ENCODE assay signal across 8 cellular contexts in the genomic region with DNA sequence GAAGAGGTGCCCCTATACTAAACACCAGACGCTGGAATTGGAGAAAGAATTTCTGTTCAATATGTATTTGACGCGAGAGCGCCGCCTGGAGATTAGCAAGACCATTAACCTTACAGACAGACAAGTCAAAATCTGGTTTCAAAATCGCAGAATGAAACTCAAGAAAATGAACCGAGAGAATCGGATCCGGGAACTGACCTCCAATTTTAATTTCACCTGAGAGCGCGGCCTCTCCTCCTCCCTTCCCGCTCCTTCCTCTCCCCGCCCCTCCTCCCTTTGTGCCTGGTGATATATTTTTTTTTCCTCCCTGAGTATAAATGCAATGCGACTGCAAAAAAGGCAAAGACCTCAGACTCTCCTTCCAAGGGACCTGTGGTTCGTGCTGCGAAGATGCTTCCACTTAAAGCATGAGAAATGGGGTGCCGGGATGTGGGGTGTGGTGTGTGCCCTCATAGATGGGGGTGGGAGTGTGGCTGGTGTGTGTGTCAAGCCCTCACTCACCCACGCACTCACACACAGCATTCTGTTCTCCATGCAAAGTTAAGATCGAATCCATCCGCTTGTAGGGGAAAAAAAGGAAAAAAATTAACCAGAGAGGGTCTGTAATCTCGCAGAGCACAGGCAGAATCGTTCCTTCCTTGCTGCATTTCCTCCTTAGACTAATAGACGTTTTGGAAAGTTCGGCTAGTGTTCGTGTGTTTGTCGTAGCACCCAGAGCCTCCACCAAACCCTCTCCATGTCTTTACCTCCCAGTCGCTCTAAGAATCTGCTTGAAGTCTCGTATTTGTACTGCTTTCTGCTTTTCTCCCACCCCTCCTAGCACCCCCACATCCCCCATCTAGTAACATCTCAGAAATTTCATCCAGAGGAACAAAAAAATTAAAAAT. TPM values are rescaled to one million over a fixed set of nuclear protein-coding genes. Genes with fewer than 3 reads are reported as not detected.
A peak's percentile ranks its signal among the peaks of the same experiment; 100 is the strongest.
DNase-seq lines count a peak whose midpoint lies in the region; ATAC-seq and TF ChIP-seq lines count a peak whose summit lies in the region.

No MANE protein-coding gene starts in this region.

- no peak for TF ChIP-seq EP300 in SK-N-SH (IDR thresholded peaks at IDR 0.05; ENCODE audit: borderline replicate concordance in 1 of 2, low read depth in 1 of 2, low read length in 1 of 2)

- H3K9me3 ChIP-seq in SK-N-SH: no peaks in the 10 kb centered on the region
- no peaks in the 10 kb centered on the region for H3K9me3 ChIP-seq in tibial artery

- H4K20me1 ChIP-seq in SK-N-SH (ENCODE audit: insufficient read depth): no peaks in the 10 kb centered on the region

- peak; percentile 48 for TF ChIP-seq RAD21 in SK-N-SH (IDR thresholded peaks at IDR 0.05; ENCODE audit: low read length)

- H2AFZ ChIP-seq in SK-N-SH (ENCODE audit: low read depth): no peak overlapping the region

- intact Hi-C loops in tibial artery (cut with DNase I; ENCODE audit: low total_unique reads): no loop called here

- H3K27ac ChIP-seq in SK-N-SH (ENCODE audit: low read depth in 2 of 2, low read length in 1 of 2) (no peak overlapping the region), tibial artery (peak overlapping the region; percentile 93 to 98)

- H3K36me3 ChIP-seq in SK-N-SH (replicated peaks in 1 of 2; ENCODE audit: control insufficient read depth in 1 of 2, insufficient read depth in 2 of 2, low read length in 1 of 2): no peaks in the 10 kb centered on the region
- H3K36me3 ChIP-seq in tibial artery: no peaks in the 10 kb centered on the region

- no peaks in the 10 kb centered on the region for H3K9me2 ChIP-seq in SK-N-SH

- CTCF ChIA-PET in SK-N-SH (lab: Yijun Ruan, JAX): interaction anchor here (0.6 to 12.8 kb wide), 22 partner anchors 11 to 247 kb away, joined by 3 to 194 read pairs (median 12); partner anchors contain the start of genes HOTAIR, HOXC11, HOXC5 and HOXC9

- TF ChIP-seq CTCF in SK-N-SH (IDR thresholded peaks at IDR 0.05) (peak; percentile 66), tibial artery (IDR thresholded peaks at IDR 0.05) (peak; percentile 28 to 30)

- no peak overlapping the region for H3K9ac ChIP-seq in SK-N-SH

- 4% methylated on average over 28 of the region's 28 CpGs for WGBS in SK-N-SH (ENCODE audit: low lambda C conversion rate)

- H3K4me3 ChIP-seq in SK-N-SH (ENCODE audit: low read depth in 2 of 2, low read length in 1 of 2) (peak overlapping the region in 1 of 2 experiments; percentile 14; a peak in 2 of 4 replicates), tibial artery (peak overlapping the region; percentile 64 to 84)

- peak overlapping the region; percentile 67 for H3K4me2 ChIP-seq in SK-N-SH

- POLR2A ChIA-PET in SK-N-SH (lab: Yijun Ruan, JAX): interaction anchor here (2.1 kb wide), 1 partner anchor 11 kb away, joined by 5 read pairs; the partner anchor contains the start of gene HOXC9

- peak; percentile 64 to 78 (median 71) for DNase-seq in NCI-H1417 (lab: John Stamatoyannopoulos, UW)
- no peak for DNase-seq in NCI-H1417 treated with DMSO at 0.1 percent for 48 hours (lab: John Stamatoyannopoulos, UW)
- no peak for DNase-seq in SK-N-SH
- DNase-seq in foreskin melanocyte: peak; percentile 66
- no peak for DNase-seq in tibial artery
- no peak for DNase-seq in iPS-NIHi7 (ENCODE audit: extremely low spot score)

- ATAC-seq in HG03469 (IDR thresholded peaks at IDR 0.05; ENCODE audit: unreplicated experiment) (peak; percentile 46), HG03342 (IDR thresholded peaks at IDR 0.05; ENCODE audit: unreplicated experiment) (no peak)

- H3K27me3 ChIP-seq in SK-N-SH (ENCODE audit: insufficient read depth): peaks cover 95% of the 10 kb centered on the region
- no peaks in the 10 kb centered on the region for H3K27me3 ChIP-seq in tibial artery

- H3K4me1 ChIP-seq in SK-N-SH (ENCODE audit: control insufficient read depth in 1 of 2, insufficient read depth in 2 of 2, low read depth in 1 of 2, low read length in 1 of 2) (peaks cover 0 to 12% of the 10 kb centered on the region in 2 experiments; a peak in 1 of 4 replicates), tibial artery (peaks cover 5 to 71% (median 60%) of the 10 kb centered on the region in 4 donors)

- no peaks in the 10 kb centered on the region for H3K79me2 ChIP-seq in SK-N-SH (ENCODE audit: insufficient read depth)

- H3F3A ChIP-seq in SK-N-SH (replicated peaks; ENCODE audit: insufficient read depth): peaks cover 5% of the 10 kb centered on the region

TF ChIP-seq in SK-N-SH, 30 proteins besides CTCF, POLR2A, EP300 and RAD21 (continues in another document):
- TF ChIP-seq GABPA (IDR thresholded peaks at IDR 0.05; ENCODE audit: low read depth): 0 out of 2 replicates have a peak, but pooled peaks have one; percentile 28
- no peak for TF ChIP-seq TAF1 (IDR thresholded peaks at IDR 0.05; ENCODE audit: borderline replicate concordance, low read depth, low read length)
- no peak for TF ChIP-seq ELF1 (IDR thresholded peaks at IDR 0.05)
- no peak for TF ChIP-seq TEAD4 (IDR thresholded peaks at IDR 0.05; ENCODE audit: borderline replicate concordance, insufficient read depth)
- no peak for TF ChIP-seq SIN3A (IDR thresholded peaks at IDR 0.05; ENCODE audit: borderline replicate concordance, low read depth, low read length)
- no peak for TF ChIP-seq FOXJ3 (CRISPR knock-in tag; IDR thresholded peaks at IDR 0.05)
- peak; percentile 38 for TF ChIP-seq SMC3 (IDR thresholded peaks at IDR 0.05; ENCODE audit: low read depth, low read length)
- no peak for TF ChIP-seq PBX3 (IDR thresholded peaks at IDR 0.05)
- no peak for TF ChIP-seq MEF2A (IDR thresholded peaks at IDR 0.05; ENCODE audit: borderline replicate concordance, low read depth)
- TF ChIP-seq, protein P1, sequence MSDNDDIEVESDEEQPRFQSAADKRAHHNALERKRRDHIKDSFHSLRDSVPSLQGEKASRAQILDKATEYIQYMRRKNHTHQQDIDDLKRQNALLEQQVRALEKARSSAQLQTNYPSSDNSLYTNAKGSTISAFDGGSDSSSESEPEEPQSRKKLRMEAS (IDR thresholded peaks at IDR 0.05; ENCODE audit: low read depth): no peak
- TF ChIP-seq, protein P2, sequence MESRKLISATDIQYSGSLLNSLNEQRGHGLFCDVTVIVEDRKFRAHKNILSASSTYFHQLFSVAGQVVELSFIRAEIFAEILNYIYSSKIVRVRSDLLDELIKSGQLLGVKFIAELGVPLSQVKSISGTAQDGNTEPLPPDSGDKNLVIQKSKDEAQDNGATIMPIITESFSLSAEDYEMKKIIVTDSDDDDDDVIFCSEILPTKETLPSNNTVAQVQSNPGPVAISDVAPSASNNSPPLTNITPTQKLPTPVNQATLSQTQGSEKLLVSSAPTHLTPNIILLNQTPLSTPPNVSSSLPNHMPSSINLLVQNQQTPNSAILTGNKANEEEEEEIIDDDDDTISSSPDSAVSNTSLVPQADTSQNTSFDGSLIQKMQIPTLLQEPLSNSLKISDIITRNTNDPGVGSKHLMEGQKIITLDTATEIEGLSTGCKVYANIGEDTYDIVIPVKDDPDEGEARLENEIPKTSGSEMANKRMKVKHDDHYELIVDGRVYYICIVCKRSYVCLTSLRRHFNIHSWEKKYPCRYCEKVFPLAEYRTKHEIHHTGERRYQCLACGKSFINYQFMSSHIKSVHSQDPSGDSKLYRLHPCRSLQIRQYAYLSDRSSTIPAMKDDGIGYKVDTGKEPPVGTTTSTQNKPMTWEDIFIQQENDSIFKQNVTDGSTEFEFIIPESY (IDR thresholded peaks at IDR 0.05; ENCODE audit: borderline replicate concordance, low read depth): no peak
- no peak for TF ChIP-seq FOSL2 (IDR thresholded peaks at IDR 0.05; ENCODE audit: borderline replicate concordance, low read depth)

RNA-seq across cellular contexts. Expression of gene HOXC10, which starts 4.5 kb away (rescaled TPM):
- polyA plus RNA-seq in SK-N-SH (2012; rRNA removed): 0.03 and 0.08 TPM in 2 replicates
- polyA plus RNA-seq in SK-N-SH (2012; cell fraction: cytosol; rRNA removed): 0.04 TPM in 2 replicates
- polyA plus RNA-seq in SK-N-SH (2012; cell fraction: nucleus; rRNA removed): not detected in 2 replicates

RNA-seq across cellular contexts. Expression of gene HOXC9, which starts 10.5 kb away (rescaled TPM):
- 1.2 and 1.9 TPM in 2 replicates for polyA plus RNA-seq in SK-N-SH (2012; rRNA removed)
- 1.8 and 2.4 TPM in 2 replicates for polyA plus RNA-seq in SK-N-SH (2012; cell fraction: cytosol; rRNA removed)
- polyA plus RNA-seq in SK-N-SH (2012; cell fraction: nucleus; rRNA removed): 1.0 and 1.1 TPM in 2 replicates

RNA-seq across cellular contexts. Expression of gene HOTAIR, which starts 14.7 kb away (rescaled TPM):
- not detected in 2 replicates for polyA plus RNA-seq in SK-N-SH (2012; rRNA removed)
- polyA plus RNA-seq in SK-N-SH (2012; cell fraction: cytosol; rRNA removed): 0.01 TPM in 2 replicates
- not detected in 2 replicates for polyA plus RNA-seq in SK-N-SH (2012; cell fraction: nucleus; rRNA removed)

RNA-seq across cellular contexts. Expression of gene HOXC11, which starts 16.5 kb away (rescaled TPM):
- polyA plus RNA-seq in SK-N-SH (2012; rRNA removed): not detected in 2 replicates
- not detected in 2 replicates for polyA plus RNA-seq in SK-N-SH (2012; cell fraction: cytosol; rRNA removed)
- not detected in 2 replicates for polyA plus RNA-seq in SK-N-SH (2012; cell fraction: nucleus; rRNA removed)

RNA-seq across cellular contexts. Expression of gene HOXC8, which starts 19.3 kb away (rescaled TPM):
- polyA plus RNA-seq in SK-N-SH (2012; rRNA removed): 1.7 and 1.8 TPM in 2 replicates
- 1.8 and 2.0 TPM in 2 replicates for polyA plus RNA-seq in SK-N-SH (2012; cell fraction: cytosol; rRNA removed)
- polyA plus RNA-seq in SK-N-SH (2012; cell fraction: nucleus; rRNA removed): 0.53 and 0.75 TPM in 2 replicates

Comparison
In these comparisons a context has a peak if more than half of its experiments do, and no peak if none do; other contexts are left out.
1. DNase-seq: peak in NCI-H1417 (3 of 3) and foreskin melanocyte (single experiment); none in NCI-H1417 treated with DMSO at 0.1 percent for 48 hours (single experiment), SK-N-SH (single experiment), tibial artery (0 of 2) and iPS-NIHi7 (single experiment).
2. H3K27ac ChIP-seq: peak in tibial artery (2 of 2); none in SK-N-SH (0 of 2).